Comparison of ENCODE assay signal across 8 cellular contexts in the genomic region with DNA sequence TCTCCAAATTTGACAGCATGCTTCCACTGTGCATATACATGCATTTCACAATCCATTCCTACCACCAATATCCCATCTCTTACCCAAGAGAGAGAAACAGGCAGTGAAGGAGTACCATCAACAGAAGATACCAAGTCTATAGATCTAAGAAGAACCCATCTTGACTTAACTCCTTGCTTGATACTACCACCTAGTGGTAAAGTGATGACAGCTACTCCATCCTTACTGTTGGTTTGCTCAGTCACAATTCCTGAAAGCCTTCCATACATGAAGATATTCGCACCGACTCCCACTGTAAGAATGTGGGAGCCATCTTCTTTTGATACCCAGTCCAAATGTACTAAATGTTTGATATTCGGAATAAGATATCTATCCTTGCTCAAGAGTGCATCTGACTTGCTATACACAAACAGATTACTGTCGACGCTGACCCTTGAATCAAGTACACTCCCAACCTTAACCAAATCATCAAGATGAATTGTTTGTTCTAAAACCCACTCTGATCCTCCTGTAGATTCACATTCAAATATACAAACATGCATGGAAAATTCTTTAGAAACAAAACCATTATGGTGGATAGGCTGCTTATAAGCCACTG.
DNase-seq lines count a peak whose midpoint lies in the region; ATAC-seq and TF ChIP-seq lines count a peak whose summit lies in the region.

No MANE protein-coding gene starts in this region.

- no peak for ATAC-seq in GM19452 (IDR thresholded peaks at IDR 0.05; ENCODE audit: unreplicated experiment)
- no peak for ATAC-seq in HG02759 (IDR thresholded peaks at IDR 0.05; ENCODE audit: unreplicated experiment)
- no peak for ATAC-seq in HG03442 (IDR thresholded peaks at IDR 0.05; ENCODE audit: unreplicated experiment)

- no peak overlapping the region for H3K4me3 ChIP-seq in GM12865 (ENCODE audit: low read depth, low read length)
- no peak overlapping the region for H3K4me3 ChIP-seq in astrocyte of the cerebellum (ENCODE audit: low read depth, low read length)

- in situ Hi-C loops in astrocyte of the cerebellum (cut with HindIII; ENCODE audit: low sequenced_read_pairs) = no loop called here

- TF ChIP-seq CTCF in GM12865 (IDR thresholded peaks at IDR 0.05; ENCODE audit: insufficient read depth, low read depth, low read length, missing control alignments) = peak; percentile 67
- TF ChIP-seq CTCF in astrocyte of the cerebellum (IDR thresholded peaks at IDR 0.05; ENCODE audit: low read depth, low read length, missing control alignments) = peak; percentile 70

- DNase-seq in GM12865 (ENCODE audit: low read depth) = peak; percentile 42
- peak; percentile 46 for DNase-seq in MV-4-11 (lab: John Stamatoyannopoulos, UW)
- DNase-seq in astrocyte of the cerebellum (ENCODE audit: low read depth) = peak; percentile 35
- DNase-seq in lung microvascular endothelial cell (ENCODE audit: low read depth in 2 of 2) = peak; percentile 5 to 58
- no peak for DNase-seq in central memory CD4-positive, alpha-beta T cell
